ENCODE assay signal across 12 cellular contexts in the genomic region with DNA sequence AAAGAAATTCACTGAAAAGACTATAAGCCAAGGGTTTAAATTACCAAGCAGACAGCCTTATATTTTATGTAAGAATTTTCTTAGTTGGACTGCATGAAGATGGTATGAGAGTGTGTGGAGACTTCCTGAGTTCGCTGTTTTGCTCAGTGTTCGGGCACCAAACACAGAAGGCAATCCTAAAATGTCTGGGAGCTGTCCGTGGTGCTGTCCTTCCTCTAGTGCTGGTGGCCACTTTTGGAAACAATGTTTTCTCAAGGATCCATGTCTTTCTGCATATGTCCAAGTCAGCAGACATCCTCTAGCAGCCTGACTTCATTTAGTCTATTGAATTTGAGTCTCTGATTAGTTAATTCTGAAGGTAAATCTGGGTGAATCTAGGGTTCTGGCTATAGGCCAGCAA.
A peak's percentile ranks its signal among the peaks of the same experiment; 100 is the strongest.
DNase-seq lines count a peak whose midpoint lies in the region; ATAC-seq, FAIRE-seq and TF ChIP-seq lines count a peak whose summit lies in the region.
"Had no signal": no experiment of that assay in that cellular context is flagged by ENCODE, and none has a peak within 500 bp of the region (broad histone marks: within the 10 kb centered on the region; RNA-seq: fewer than 3 reads in every experiment).

No MANE protein-coding gene starts in this region.

- H3K27ac ChIP-seq in A549 = no peak overlapping the region

- no peak overlapping the region for H3K4me2 ChIP-seq in A549

- peak in 1 of 2 experiments; percentile 23 for DNase-seq in A549 (ENCODE audit: low read depth in 1 of 2, low spot score in 1 of 2)
- peak; percentile 19 for DNase-seq in HCEC 1CT
- DNase-seq in UCSD-AML1 (lab: John Stamatoyannopoulos, UW; ENCODE audit: unreplicated experiment) = peak; percentile 14
- DNase-seq in glomerular visceral epithelial cell (ENCODE audit: extremely low spot score) = peak; percentile 9
- DNase-seq in NCI-H1048 (lab: John Stamatoyannopoulos, UW) = no peak
- DNase-seq: CD8-positive, alpha-beta memory T cell; hypothalamus; NCI-H2081 treated with DMSO at 0.1 percent for 48 hours had no signal

- no peak overlapping the region for H3K4me3 ChIP-seq in A549

- no peaks in the 10 kb centered on the region for H3K9me3 ChIP-seq in A549

- TF ChIP-seq RAD21 in A549 (conservative IDR thresholded peaks at IDR 0.05 in 1 of 2, IDR thresholded peaks at IDR 0.05 in 1 of 2) = no peak

- no peak for ATAC-seq in A549
- ATAC-seq in HG02840 (IDR thresholded peaks at IDR 0.05; ENCODE audit: low FRiP score, unreplicated experiment) = no peak
- no peak for ATAC-seq in HG03565 (IDR thresholded peaks at IDR 0.05; ENCODE audit: unreplicated experiment)
- no peak for ATAC-seq in HG03521 (IDR thresholded peaks at IDR 0.05; ENCODE audit: unreplicated experiment)
- ATAC-seq: T-cell had no signal

- TF ChIP-seq EP300 in A549 (IDR thresholded peaks at IDR 0.05) = no peak

- no peak for FAIRE-seq in A549 (lab: Jason Lieb, UNC)

- H3K4me1 ChIP-seq in A549 = peaks cover 15% of the 10 kb centered on the region

- POLR2A ChIA-PET in A549 (lab: Yijun Ruan, JAX) = no interaction called here

- CTCF ChIA-PET in A549 (lab: Yijun Ruan, JAX) = interaction anchor here (0.9 to 3.4 kb wide), 4 partner anchors 17 to 234 kb away, joined by 3 to 24 read pairs (median 4); no protein-coding TSS in a partner anchor

- WGBS in A549 (ENCODE audit: missing lambda C conversion rate) = 18% methylated on average over 3 of the region's 3 CpGs

- no peak for TF ChIP-seq CTCF in A549 (IDR thresholded peaks at IDR 0.05)

- TF ChIP-seq POLR2A in A549 (IDR thresholded peaks at IDR 0.05; ENCODE audit: low read length) = no peak

TF ChIP-seq in A549, 52 proteins besides CTCF, POLR2A, EP300 and RAD21:
- TF ChIP-seq, protein P1, sequence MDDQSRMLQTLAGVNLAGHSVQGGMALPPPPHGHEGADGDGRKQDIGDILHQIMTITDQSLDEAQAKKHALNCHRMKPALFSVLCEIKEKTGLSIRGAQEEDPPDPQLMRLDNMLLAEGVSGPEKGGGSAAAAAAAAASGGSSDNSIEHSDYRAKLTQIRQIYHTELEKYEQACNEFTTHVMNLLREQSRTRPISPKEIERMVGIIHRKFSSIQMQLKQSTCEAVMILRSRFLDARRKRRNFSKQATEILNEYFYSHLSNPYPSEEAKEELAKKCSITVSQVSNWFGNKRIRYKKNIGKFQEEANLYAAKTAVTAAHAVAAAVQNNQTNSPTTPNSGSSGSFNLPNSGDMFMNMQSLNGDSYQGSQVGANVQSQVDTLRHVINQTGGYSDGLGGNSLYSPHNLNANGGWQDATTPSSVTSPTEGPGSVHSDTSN (IDR thresholded peaks at IDR 0.05) = no peak
- TF ChIP-seq HEYL (CRISPR knock-in tag; IDR thresholded peaks at IDR 0.05) (no peak), REST (IDR thresholded peaks at IDR 0.05) (peak; percentile 97), FOSB (CRISPR knock-in tag; IDR thresholded peaks at IDR 0.05) (no peak)
